Comparison of ENCODE assay signal across 23 cellular contexts in the genomic region with DNA sequence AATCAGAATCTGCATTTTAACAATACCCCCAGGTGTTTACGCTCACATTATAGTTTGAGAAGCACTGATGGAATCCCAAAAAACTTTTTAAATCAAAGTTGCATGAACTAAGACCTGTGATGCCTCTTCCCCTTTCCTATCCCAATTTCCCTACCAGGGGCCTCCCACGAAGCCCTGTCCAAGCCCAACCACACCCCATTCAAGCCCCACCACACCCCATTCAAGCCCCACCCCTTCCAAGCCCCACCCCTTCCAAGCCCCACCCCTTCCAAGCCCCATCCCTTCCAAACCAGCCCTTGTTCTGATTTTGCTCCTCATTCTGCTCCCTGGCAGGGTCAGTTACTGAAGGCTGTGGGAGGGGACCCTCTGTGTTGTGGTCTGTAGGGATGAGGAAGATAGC.
"Had no signal": no experiment of that assay in that cellular context is flagged by ENCODE, and none has a peak within 500 bp of the region (broad histone marks: within the 10 kb centered on the region; RNA-seq: fewer than 3 reads in every experiment).

No MANE protein-coding gene starts in this region.

- H3K36me3 ChIP-seq: adrenal gland, ascending aorta, brain microvascular endothelial cell, pancreas, right lobe of liver, transverse colon had no signal

- DNase-seq: activated T-cell treated with anti-CD3 and anti-CD28 coated beads, Interleukin-2, amount 50 U/mL, for 1 hour; adrenal gland; brain microvascular endothelial cell; central memory CD4-positive, alpha-beta T cell; effector memory CD8-positive, alpha-beta T cell; glutamatergic neuron; kidney glomerular epithelial cell; mesenchymal stem cell; mucosa of descending colon; nephron progenitor cell; right lobe of liver; small intestine; stimulated activated CD8-positive, alpha-beta memory T cell treated with anti-CD3 and anti-CD28 coated beads, Interleukin-4, amount 100 ng/mL, for 48 hours; stimulated activated naive B cell treated with anti-CD40 and anti-IgM and Interleukin-4, amounts not matched to agents 10 μg/mL and 1 μg/mL and 100 μg/mL, for 72 hours; T-helper 2 cell; transverse colon had no signal

- H3K27me3 ChIP-seq: adrenal gland, ascending aorta, hepatocyte, pancreas, right lobe of liver, transverse colon had no signal

- H3K4me2 ChIP-seq: hepatocyte had no signal

- H3K9me3 ChIP-seq: adrenal gland, ascending aorta, mucosa of descending colon, pancreas, right lobe of liver, transverse colon had no signal

- H3K4me3 ChIP-seq: adrenal gland, ascending aorta, hepatocyte, mucosa of descending colon, pancreas, right lobe of liver, transverse colon had no signal

- H3K27ac ChIP-seq: brain microvascular endothelial cell, hepatocyte, pancreas, right lobe of liver, transverse colon had no signal

- ATAC-seq: effector memory CD8-positive, alpha-beta T cell; esophagus mucosa; mucosa of descending colon; pancreas; right lobe of liver; stimulated activated naive B cell treated with anti-CD40 and anti-IgM and Interleukin-4, amounts not matched to agents 10 μg/mL and 1 μg/mL and 100 μg/mL, for 72 hours had no signal

- FAIRE-seq: colon, frontal cortex, pancreas, small intestine, TTC549 had no signal

- H2AFZ ChIP-seq: hepatocyte had no signal
